In the genomic region with DNA sequence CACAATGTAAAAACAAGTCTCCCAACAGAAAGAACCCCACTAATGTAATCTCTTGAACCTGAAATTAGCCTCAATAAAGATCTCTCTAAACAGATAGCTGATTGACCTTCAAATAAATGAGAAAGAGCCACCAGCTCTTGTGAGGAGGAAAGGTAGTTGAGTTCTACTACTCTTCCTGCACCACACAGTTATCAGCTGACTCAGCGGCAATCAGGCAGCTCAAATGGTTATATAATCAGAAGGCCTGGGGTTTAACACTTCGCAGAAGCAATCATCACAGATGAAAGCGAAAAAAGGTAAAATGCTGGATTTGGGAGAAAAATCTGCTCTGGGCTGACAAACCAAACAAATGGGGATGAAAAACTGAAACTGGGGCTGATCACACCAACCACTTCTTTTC, we compare ENCODE assay signal across 1 cellular context.
TF ChIP-seq lines count a peak whose summit lies in the region.

No MANE protein-coding gene starts in this region.

TF ChIP-seq in K562, 482 proteins besides CTCF, POLR2A, EP300 and RAD21 (continued from another document):
- TF ChIP-seq ZNF316 (IDR thresholded peaks at IDR 0.05) (peak; percentile 97), MAFG (tag; conservative IDR thresholded peaks at IDR 0.05) (peak; percentile 91), C11orf30 (IDR thresholded peaks at IDR 0.05; ENCODE audit: low read depth) (peak; percentile 95), CSDE1 (IDR thresholded peaks at IDR 0.05) (no peak), HOXB6 (CRISPR knock-in tag; IDR thresholded peaks at IDR 0.05; ENCODE audit: borderline replicate concordance) (no peak), MAFF (IDR thresholded peaks at IDR 0.05; ENCODE audit: low read length) (peak; percentile 92), ERF (CRISPR knock-in tag; IDR thresholded peaks at IDR 0.05) (no peak), NCOA1 (IDR thresholded peaks at IDR 0.05; ENCODE audit: low read depth) (no peak), ELF2 (CRISPR knock-in tag; IDR thresholded peaks at IDR 0.05) (no peak), MAFK (IDR thresholded peaks at IDR 0.05; ENCODE audit: low read length) (peak; percentile 86)
- TF ChIP-seq, protein P1, sequence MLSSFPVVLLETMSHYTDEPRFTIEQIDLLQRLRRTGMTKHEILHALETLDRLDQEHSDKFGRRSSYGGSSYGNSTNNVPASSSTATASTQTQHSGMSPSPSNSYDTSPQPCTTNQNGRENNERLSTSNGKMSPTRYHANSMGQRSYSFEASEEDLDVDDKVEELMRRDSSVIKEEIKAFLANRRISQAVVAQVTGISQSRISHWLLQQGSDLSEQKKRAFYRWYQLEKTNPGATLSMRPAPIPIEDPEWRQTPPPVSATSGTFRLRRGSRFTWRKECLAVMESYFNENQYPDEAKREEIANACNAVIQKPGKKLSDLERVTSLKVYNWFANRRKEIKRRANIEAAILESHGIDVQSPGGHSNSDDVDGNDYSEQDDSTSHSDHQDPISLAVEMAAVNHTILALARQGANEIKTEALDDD (IDR thresholded peaks at IDR 0.05): 0 out of 2 replicates have a peak, but pooled peaks have one; percentile 25
